In the genomic region with DNA sequence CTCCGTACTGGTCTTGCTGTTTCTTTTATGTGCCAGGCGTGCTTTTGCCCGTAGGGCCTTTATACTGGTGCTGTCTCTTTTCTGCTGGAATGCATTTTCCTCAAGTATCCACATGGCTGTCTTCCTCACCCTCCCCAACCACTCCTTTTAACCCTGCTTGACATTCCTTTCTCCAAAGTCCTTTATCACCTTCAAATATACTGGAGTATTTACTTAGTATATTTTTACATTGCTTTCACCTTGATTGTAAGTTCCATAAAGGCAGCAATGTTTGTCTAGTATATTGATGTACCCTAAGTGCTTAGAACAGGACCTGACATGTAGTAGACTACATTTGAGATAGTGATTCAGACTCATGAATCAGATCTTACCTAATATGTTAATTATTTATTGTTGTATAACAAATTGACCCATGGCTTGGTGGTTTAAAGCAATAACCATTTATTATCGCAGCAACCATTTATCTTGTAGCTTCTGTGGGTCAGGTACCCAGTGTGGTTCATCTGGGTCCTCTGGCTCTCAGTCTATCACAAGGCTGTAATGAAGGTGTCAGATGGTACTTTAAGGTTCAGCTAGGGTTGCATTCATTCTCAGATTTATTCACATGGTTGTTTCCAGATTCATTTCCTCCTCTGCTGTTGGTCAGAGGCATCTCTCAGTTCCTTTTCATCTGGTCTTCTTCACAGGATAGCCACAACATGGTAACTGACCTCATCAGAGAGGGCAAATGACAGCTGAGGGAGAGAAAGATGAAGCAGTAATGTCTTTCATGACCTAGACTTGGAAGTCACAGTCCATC, we compare ENCODE assay signal across 12 cellular contexts. TPM values are rescaled to one million over a fixed set of nuclear protein-coding genes. Genes with fewer than 3 reads are reported as not detected.
DNase-seq lines count a peak whose midpoint lies in the region; ATAC-seq, FAIRE-seq and TF ChIP-seq lines count a peak whose summit lies in the region.
"Had no signal": no experiment of that assay in that cellular context is flagged by ENCODE, and none has a peak within 500 bp of the region (broad histone marks: within the 10 kb centered on the region; RNA-seq: fewer than 3 reads in every experiment).

No MANE protein-coding gene starts in this region.

- H3K36me3 Mint-ChIP-seq in Calu3 (ENCODE audit: insufficient read depth, unreplicated experiment), result no peaks in the 10 kb centered on the region

- no peak overlapping the region for H3K27ac ChIP-seq in brain microvascular endothelial cell

- H3K4me3 ChIP-seq in epithelial cell of esophagus (ENCODE audit: low read length) (no peak overlapping the region), brain microvascular endothelial cell (ENCODE audit: low read depth, low read length) (no peak overlapping the region)

- in situ Hi-C loops in GM13976 (cut with MboI; ENCODE audit: low sequenced_read_pairs, unreplicated experiment) (no loop called here), brain microvascular endothelial cell (cut with HindIII; ENCODE audit: low pct_ligation_motif_present, low sequenced_read_pairs) (no loop called here)

- ATAC-seq in GM21381 (IDR thresholded peaks at IDR 0.05; ENCODE audit: unreplicated experiment) (peak; percentile 88), HG03108 (IDR thresholded peaks at IDR 0.05; ENCODE audit: unreplicated experiment) (peak; percentile 87)

- peak; percentile 47 for DNase-seq in GM13976 (ENCODE audit: low spot score)
- DNase-seq in epithelial cell of esophagus (ENCODE audit: low read depth), result peak; percentile 86
- no peak for DNase-seq in brain microvascular endothelial cell
- DNase-seq in D721Med (ENCODE audit: insufficient read length, low spot score), result no peak
- no peak for DNase-seq in AML-193 (lab: John Stamatoyannopoulos, UW)
- DNase-seq in Calu3, result no peak
- DNase-seq: activated CD4-positive, alpha-beta T cell treated with anti-CD3 and anti-CD28 coated beads, Interleukin-2, amount 50 U/mL, for 48 hours; CD8-positive, alpha-beta memory T cell; stimulated activated naive CD4-positive, alpha-beta T cell treated with Interleukin-2 at 50 U/mL for 16 hours had no signal

- FAIRE-seq in D721Med (lab: Jason Lieb, UNC), result no peak

- H3K4me3 Mint-ChIP-seq in Calu3 (ENCODE audit: low read depth, unreplicated experiment), result no peak overlapping the region
- H3K4me3 Mint-ChIP-seq: CD8-positive, alpha-beta memory T cell; central memory CD8-positive, alpha-beta T cell had no signal

- no peaks in the 10 kb centered on the region for H3K27me3 ChIP-seq in brain microvascular endothelial cell (replicated peaks)

- no peak overlapping the region for H3K27ac Mint-ChIP-seq in Calu3 (ENCODE audit: unreplicated experiment)

- intact Hi-C loops in Calu3 (cut with micrococcal nuclease; ENCODE audit: unreplicated experiment), result loop anchor here (5.0 kb wide), 2 partner anchors 998 to 1243 kb away; no protein-coding TSS in a partner anchor

- CTCF ChIA-PET in Calu3 (lab: Charles Lee), result interaction anchor here (1.4 kb wide), 1 partner anchor 172 kb away, joined by 4 read pairs; no protein-coding TSS in a partner anchor

- no peaks in the 10 kb centered on the region for H3K36me3 ChIP-seq in brain microvascular endothelial cell (replicated peaks)

- H3K4me1 Mint-ChIP-seq in Calu3 (ENCODE audit: low read depth, unreplicated experiment), result no peaks in the 10 kb centered on the region
- H3K4me1 Mint-ChIP-seq: central memory CD8-positive, alpha-beta T cell had no signal

- H3K27me3 Mint-ChIP-seq in Calu3 (ENCODE audit: unreplicated experiment), result no peaks in the 10 kb centered on the region
- H3K27me3 Mint-ChIP-seq: CD8-positive, alpha-beta memory T cell; central memory CD8-positive, alpha-beta T cell had no signal

- TF ChIP-seq CTCF in GM13976 (IDR thresholded peaks at IDR 0.05; ENCODE audit: borderline replicate concordance, control extremely low read depth, extremely low read depth, insufficient read depth, missing control alignments) (no peak), epithelial cell of esophagus (IDR thresholded peaks at IDR 0.05; ENCODE audit: insufficient read depth, low read depth, low read length, missing control alignments) (no peak), brain microvascular endothelial cell (IDR thresholded peaks at IDR 0.05; ENCODE audit: low read depth, low read length, missing control alignments) (no peak), D721Med (IDR thresholded peaks at IDR 0.05; ENCODE audit: insufficient read depth, missing control alignments) (no peak), Calu3 (IDR thresholded peaks at IDR 0.05; ENCODE audit: unreplicated experiment) (no peak)

- no peaks in the 10 kb centered on the region for H3K9me3 Mint-ChIP-seq in Calu3 (ENCODE audit: low read depth, unreplicated experiment)
- H3K9me3 Mint-ChIP-seq: CD8-positive, alpha-beta memory T cell; central memory CD8-positive, alpha-beta T cell had no signal

- BruUV-seq in Calu3 (replicated peaks; lab: Mats Ljungman, UMichigan), result no TSS peak

RNA-seq across cellular contexts. Expression of a gene that starts 34.2 kb away (rescaled TPM):
- total RNA-seq in Calu3 (2022), result 31.2 and 31.7 TPM in 2 replicates

Comparison
In these comparisons a context has a peak if more than half of its experiments do, and no peak if none do; other contexts are left out.
1. DNase-seq: peak in GM13976 (single experiment) and epithelial cell of esophagus (single experiment); none in brain microvascular endothelial cell (single experiment), D721Med (single experiment), AML-193 (0 of 2) and Calu3 (single experiment).